ENCODE assay signal across 2 cellular contexts in the genomic region with DNA sequence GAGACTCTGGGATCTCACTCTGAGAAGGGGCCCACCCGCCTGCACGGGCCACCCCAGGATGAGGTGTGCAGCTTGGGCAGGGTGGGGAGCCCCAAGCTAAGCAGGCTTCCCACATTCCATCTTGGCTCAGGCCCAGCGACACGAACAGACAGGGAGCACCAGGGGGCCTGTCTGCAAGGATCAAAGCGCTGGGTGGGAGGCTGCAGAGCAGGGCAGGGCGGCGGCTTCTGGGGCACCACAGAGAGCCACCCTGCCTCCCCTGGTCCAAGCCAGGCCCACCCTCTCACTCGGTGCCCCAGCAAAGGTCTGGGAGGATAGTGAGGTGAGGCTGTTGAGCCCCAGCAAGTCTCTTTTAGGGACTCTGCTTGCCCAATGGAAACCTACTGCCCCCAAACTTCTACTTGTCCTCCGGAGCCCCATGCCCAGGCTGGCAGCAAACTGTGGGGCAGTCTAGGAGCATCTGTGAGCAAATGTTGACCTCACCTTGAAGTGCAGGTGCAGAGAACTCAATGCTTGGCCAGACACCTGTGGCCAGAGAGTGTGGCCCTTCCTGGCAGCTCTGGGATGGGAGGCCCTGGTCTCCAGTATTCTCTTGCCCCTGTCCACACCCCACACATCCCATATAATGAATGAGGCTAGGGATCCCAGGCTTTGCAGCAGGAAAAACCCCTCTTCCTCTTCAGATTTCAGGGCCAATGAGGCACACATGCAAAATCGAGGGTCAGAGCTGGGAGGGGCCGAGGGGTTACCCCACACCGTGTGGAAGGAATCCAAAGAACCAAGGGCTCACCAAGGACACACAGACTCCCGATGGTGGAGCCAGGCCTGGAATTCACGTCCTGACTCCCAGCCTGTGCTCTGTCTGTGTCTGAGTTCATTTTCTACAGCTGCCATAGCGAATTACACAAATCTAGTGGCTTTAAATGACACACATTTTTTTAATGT.
TF ChIP-seq lines count a peak whose summit lies in the region.

No MANE protein-coding gene starts in this region.

TF ChIP-seq in GM23338, 12 proteins besides CTCF, POLR2A, EP300 and RAD21 (continued from another document):
- TF ChIP-seq NANOG (IDR thresholded peaks at IDR 0.05; ENCODE audit: borderline replicate concordance) (no peak), EZH2phosphoT487 (IDR thresholded peaks at IDR 0.05; ENCODE audit: unreplicated experiment) (no peak), STAT1 (IDR thresholded peaks at IDR 0.05; ENCODE audit: unreplicated experiment) (no peak), JUNB (IDR thresholded peaks at IDR 0.05; ENCODE audit: unreplicated experiment) (no peak), ZNF114 (CRISPR knock-in tag; IDR thresholded peaks at IDR 0.05) (no peak)
- TF ChIP-seq, protein P1, sequence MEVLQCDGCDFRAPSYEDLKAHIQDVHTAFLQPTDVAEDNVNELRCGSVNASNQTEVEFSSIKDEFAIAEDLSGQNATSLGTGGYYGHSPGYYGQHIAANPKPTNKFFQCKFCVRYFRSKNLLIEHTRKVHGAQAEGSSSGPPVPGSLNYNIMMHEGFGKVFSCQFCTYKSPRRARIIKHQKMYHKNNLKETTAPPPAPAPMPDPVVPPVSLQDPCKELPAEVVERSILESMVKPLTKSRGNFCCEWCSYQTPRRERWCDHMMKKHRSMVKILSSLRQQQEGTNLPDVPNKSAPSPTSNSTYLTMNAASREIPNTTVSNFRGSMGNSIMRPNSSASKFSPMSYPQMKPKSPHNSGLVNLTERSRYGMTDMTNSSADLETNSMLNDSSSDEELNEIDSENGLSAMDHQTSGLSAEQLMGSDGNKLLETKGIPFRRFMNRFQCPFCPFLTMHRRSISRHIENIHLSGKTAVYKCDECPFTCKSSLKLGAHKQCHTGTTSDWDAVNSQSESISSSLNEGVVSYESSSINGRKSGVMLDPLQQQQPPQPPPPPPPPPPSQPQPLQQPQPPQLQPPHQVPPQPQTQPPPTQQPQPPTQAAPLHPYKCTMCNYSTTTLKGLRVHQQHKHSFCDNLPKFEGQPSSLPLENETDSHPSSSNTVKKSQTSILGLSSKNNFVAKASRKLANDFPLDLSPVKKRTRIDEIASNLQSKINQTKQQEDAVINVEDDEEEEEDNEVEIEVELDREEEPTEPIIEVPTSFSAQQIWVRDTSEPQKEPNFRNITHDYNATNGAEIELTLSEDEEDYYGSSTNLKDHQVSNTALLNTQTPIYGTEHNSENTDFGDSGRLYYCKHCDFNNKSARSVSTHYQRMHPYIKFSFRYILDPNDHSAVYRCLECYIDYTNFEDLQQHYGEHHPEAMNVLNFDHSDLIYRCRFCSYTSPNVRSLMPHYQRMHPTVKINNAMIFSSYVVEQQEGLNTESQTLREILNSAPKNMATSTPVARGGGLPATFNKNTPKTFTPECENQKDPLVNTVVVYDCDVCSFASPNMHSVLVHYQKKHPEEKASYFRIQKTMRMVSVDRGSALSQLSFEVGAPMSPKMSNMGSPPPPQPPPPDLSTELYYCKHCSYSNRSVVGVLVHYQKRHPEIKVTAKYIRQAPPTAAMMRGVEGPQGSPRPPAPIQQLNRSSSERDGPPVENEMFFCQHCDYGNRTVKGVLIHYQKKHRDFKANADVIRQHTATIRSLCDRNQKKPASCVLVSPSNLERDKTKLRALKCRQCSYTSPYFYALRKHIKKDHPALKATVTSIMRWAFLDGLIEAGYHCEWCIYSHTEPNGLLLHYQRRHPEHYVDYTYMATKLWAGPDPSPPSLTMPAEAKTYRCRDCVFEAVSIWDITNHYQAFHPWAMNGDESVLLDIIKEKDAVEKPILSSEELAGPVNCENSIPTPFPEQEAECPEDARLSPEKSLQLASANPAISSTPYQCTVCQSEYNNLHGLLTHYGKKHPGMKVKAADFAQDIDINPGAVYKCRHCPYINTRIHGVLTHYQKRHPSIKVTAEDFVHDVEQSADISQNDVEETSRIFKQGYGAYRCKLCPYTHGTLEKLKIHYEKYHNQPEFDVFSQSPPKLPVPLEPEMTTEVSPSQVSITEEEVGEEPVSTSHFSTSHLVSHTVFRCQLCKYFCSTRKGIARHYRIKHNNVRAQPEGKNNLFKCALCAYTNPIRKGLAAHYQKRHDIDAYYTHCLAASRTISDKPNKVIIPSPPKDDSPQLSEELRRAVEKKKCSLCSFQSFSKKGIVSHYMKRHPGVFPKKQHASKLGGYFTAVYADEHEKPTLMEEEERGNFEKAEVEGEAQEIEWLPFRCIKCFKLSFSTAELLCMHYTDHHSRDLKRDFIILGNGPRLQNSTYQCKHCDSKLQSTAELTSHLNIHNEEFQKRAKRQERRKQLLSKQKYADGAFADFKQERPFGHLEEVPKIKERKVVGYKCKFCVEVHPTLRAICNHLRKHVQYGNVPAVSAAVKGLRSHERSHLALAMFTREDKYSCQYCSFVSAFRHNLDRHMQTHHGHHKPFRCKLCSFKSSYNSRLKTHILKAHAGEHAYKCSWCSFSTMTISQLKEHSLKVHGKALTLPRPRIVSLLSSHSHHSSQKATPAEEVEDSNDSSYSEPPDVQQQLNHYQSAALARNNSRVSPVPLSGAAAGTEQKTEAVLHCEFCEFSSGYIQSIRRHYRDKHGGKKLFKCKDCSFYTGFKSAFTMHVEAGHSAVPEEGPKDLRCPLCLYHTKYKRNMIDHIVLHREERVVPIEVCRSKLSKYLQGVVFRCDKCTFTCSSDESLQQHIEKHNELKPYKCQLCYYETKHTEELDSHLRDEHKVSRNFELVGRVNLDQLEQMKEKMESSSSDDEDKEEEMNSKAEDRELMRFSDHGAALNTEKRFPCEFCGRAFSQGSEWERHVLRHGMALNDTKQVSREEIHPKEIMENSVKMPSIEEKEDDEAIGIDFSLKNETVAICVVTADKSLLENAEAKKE (CRISPR knock-in tag; IDR thresholded peaks at IDR 0.05), result no peak

TF ChIP-seq in HEK293, 187 proteins besides CTCF, POLR2A, EP300 and RAD21 (continued from another document):
- TF ChIP-seq, protein P2, sequence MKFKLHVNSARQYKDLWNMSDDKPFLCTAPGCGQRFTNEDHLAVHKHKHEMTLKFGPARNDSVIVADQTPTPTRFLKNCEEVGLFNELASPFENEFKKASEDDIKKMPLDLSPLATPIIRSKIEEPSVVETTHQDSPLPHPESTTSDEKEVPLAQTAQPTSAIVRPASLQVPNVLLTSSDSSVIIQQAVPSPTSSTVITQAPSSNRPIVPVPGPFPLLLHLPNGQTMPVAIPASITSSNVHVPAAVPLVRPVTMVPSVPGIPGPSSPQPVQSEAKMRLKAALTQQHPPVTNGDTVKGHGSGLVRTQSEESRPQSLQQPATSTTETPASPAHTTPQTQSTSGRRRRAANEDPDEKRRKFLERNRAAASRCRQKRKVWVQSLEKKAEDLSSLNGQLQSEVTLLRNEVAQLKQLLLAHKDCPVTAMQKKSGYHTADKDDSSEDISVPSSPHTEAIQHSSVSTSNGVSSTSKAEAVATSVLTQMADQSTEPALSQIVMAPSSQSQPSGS (tag by site-specific recombination; IDR thresholded peaks at IDR 0.05; ENCODE audit: low read depth), result no peak
- TF ChIP-seq, protein P3, sequence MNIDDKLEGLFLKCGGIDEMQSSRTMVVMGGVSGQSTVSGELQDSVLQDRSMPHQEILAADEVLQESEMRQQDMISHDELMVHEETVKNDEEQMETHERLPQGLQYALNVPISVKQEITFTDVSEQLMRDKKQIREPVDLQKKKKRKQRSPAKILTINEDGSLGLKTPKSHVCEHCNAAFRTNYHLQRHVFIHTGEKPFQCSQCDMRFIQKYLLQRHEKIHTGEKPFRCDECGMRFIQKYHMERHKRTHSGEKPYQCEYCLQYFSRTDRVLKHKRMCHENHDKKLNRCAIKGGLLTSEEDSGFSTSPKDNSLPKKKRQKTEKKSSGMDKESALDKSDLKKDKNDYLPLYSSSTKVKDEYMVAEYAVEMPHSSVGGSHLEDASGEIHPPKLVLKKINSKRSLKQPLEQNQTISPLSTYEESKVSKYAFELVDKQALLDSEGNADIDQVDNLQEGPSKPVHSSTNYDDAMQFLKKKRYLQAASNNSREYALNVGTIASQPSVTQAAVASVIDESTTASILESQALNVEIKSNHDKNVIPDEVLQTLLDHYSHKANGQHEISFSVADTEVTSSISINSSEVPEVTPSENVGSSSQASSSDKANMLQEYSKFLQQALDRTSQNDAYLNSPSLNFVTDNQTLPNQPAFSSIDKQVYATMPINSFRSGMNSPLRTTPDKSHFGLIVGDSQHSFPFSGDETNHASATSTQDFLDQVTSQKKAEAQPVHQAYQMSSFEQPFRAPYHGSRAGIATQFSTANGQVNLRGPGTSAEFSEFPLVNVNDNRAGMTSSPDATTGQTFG (tag by site-specific recombination; IDR thresholded peaks at IDR 0.05; ENCODE audit: borderline replicate concordance), result no peak
- TF ChIP-seq, protein P4, sequence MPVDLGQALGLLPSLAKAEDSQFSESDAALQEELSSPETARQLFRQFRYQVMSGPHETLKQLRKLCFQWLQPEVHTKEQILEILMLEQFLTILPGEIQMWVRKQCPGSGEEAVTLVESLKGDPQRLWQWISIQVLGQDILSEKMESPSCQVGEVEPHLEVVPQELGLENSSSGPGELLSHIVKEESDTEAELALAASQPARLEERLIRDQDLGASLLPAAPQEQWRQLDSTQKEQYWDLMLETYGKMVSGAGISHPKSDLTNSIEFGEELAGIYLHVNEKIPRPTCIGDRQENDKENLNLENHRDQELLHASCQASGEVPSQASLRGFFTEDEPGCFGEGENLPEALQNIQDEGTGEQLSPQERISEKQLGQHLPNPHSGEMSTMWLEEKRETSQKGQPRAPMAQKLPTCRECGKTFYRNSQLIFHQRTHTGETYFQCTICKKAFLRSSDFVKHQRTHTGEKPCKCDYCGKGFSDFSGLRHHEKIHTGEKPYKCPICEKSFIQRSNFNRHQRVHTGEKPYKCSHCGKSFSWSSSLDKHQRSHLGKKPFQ (tag by site-specific recombination; IDR thresholded peaks at IDR 0.05), result no peak
- TF ChIP-seq, protein P5, sequence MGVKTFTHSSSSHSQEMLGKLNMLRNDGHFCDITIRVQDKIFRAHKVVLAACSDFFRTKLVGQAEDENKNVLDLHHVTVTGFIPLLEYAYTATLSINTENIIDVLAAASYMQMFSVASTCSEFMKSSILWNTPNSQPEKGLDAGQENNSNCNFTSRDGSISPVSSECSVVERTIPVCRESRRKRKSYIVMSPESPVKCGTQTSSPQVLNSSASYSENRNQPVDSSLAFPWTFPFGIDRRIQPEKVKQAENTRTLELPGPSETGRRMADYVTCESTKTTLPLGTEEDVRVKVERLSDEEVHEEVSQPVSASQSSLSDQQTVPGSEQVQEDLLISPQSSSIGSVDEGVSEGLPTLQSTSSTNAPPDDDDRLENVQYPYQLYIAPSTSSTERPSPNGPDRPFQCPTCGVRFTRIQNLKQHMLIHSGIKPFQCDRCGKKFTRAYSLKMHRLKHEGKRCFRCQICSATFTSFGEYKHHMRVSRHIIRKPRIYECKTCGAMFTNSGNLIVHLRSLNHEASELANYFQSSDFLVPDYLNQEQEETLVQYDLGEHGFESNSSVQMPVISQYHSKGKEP (tag by site-specific recombination; IDR thresholded peaks at IDR 0.05), result no peak
- TF ChIP-seq ZNF311 (tag by site-specific recombination; IDR thresholded peaks at IDR 0.05; ENCODE audit: borderline replicate concordance) (no peak), GLIS1 (tag by site-specific recombination; IDR thresholded peaks at IDR 0.05) (peak; percentile 72), ZIC2 (tag by site-specific recombination; IDR thresholded peaks at IDR 0.05) (peak; percentile 5), GLIS2 (tag by site-specific recombination; IDR thresholded peaks at IDR 0.05) (no peak)
